ENCODE assay signal across 14 cellular contexts in genomic region chr20:54624701-54625472, GRCh38.
DNase-seq lines count a peak whose midpoint lies in the region; ATAC-seq and TF ChIP-seq lines count a peak whose summit lies in the region.
"Had no signal": no experiment of that assay in that cellular context is flagged by ENCODE, and none has a peak within 500 bp of the region (broad histone marks: within the 10 kb centered on the region; RNA-seq: fewer than 3 reads in every experiment).

No MANE protein-coding gene starts in this region.

- no peaks in the 10 kb centered on the region for H3K79me1 ChIP-seq in H9 (ENCODE audit: insufficient read depth, low read depth, low read length, poor library complexity, severe bottlenecking)

- no peak overlapping the region for H4K91ac ChIP-seq in H9 (ENCODE audit: insufficient read length, low read depth, low read length)

- H3K56ac ChIP-seq in H9 (ENCODE audit: insufficient read length, low read depth, low read length) = no peak overlapping the region

- H3K9me3 ChIP-seq in NT2/D1 (ENCODE audit: insufficient read depth, low read length) = no peaks in the 10 kb centered on the region
- H3K9me3 ChIP-seq in neural progenitor cell (ENCODE audit: low read depth) = no peaks in the 10 kb centered on the region
- H3K9me3 ChIP-seq in H9 (ENCODE audit: control insufficient read depth, low read depth, low read length) = no peaks in the 10 kb centered on the region
- H3K9me3 ChIP-seq: gastrocnemius medialis had no signal

- no peak overlapping the region for H4K5ac ChIP-seq in H9 (ENCODE audit: insufficient read length, low read depth, low read length)

- no peak overlapping the region for H2BK12ac ChIP-seq in H9 (ENCODE audit: insufficient read length, low read depth, low read length)

- H2BK15ac ChIP-seq in H9 (ENCODE audit: low read depth, low read length) = no peak overlapping the region

- no peak overlapping the region for H4K8ac ChIP-seq in H9 (replicated peaks; ENCODE audit: insufficient read length, low read depth, low read length)

- no peak overlapping the region for H3K4ac ChIP-seq in H9 (ENCODE audit: low read depth, low read length)

- peak overlapping the region; percentile 25 for H3K27ac ChIP-seq in neural progenitor cell
- H3K27ac ChIP-seq in H9 (ENCODE audit: insufficient read length, low read depth, low read length) = no peak overlapping the region
- H3K27ac ChIP-seq: gastrocnemius medialis had no signal

- no peak overlapping the region for H2AK5ac ChIP-seq in H9 (ENCODE audit: insufficient read length, low read length)

- H3K4me1 ChIP-seq in NT2/D1 (ENCODE audit: insufficient read depth, insufficient read length) = no peaks in the 10 kb centered on the region
- H3K4me1 ChIP-seq in neural progenitor cell = peaks cover 24% of the 10 kb centered on the region
- H3K4me1 ChIP-seq in H9 (ENCODE audit: insufficient read depth, low read length) = peaks cover 3% of the 10 kb centered on the region; the same call in 1 of the 2 replicates

- WGBS in H9 (ENCODE audit: extremely low coverage, insufficient read length, low lambda C conversion rate) = no CpG with 5 or more reads among the region's 9 CpGs

- H3K27ac Mint-ChIP-seq in neural progenitor cell (peak overlapping the region; percentile 96), H9 (peak overlapping the region in 1 of 3 experiments; percentile 50; a peak in 1 of 7 replicates)

- H3K9ac ChIP-seq in NT2/D1 (ENCODE audit: insufficient read length, low read depth) = no peak overlapping the region
- H3K9ac ChIP-seq in neural progenitor cell = no peak overlapping the region
- H3K9ac ChIP-seq in H9 (ENCODE audit: extremely low read depth, insufficient read length, low read length) = no peak overlapping the region

- H3K4me3 ChIP-seq in NT2/D1 (ENCODE audit: insufficient read length, low read depth) (no peak overlapping the region), neural progenitor cell (peak overlapping the region; percentile 15)
- H3K4me3 ChIP-seq: gastrocnemius medialis had no signal

- no peak overlapping the region for H3K23ac ChIP-seq in H9 (ENCODE audit: insufficient read length, low read depth, low read length)

- no peak for TF ChIP-seq CTCF in neural progenitor cell (IDR thresholded peaks at IDR 0.05)
- no peak for TF ChIP-seq CTCF in H9 (conservative IDR thresholded peaks at IDR 0.05)

- H2AFZ ChIP-seq in neural progenitor cell (replicated peaks) (peak overlapping the region; percentile 22), H9 (ENCODE audit: low read length) (no peak overlapping the region)

- peaks cover 44% of the 10 kb centered on the region for H3K4me1 Mint-ChIP-seq in neural progenitor cell
- peaks cover 14 to 23% of the 10 kb centered on the region in 2 experiments for H3K4me1 Mint-ChIP-seq in H9

- H3K18ac ChIP-seq in H9 (ENCODE audit: insufficient read length, low read depth, low read length) = no peak overlapping the region

- no peak overlapping the region for H2BK5ac ChIP-seq in H9 (ENCODE audit: insufficient read length, low read length)

- H3K4me2 ChIP-seq in neural progenitor cell (peak overlapping the region; percentile 68), H9 (ENCODE audit: insufficient read depth, insufficient read length, low read length) (no peak overlapping the region)

- H3F3A ChIP-seq in neural progenitor cell (ENCODE audit: low read depth) = peaks cover 18% of the 10 kb centered on the region

- H3K4me3 Mint-ChIP-seq in neural progenitor cell = peak overlapping the region; percentile 68
- no peak overlapping the region for H3K4me3 Mint-ChIP-seq in H9

- H3K36me3 Mint-ChIP-seq in neural progenitor cell (peaks cover 10% of the 10 kb centered on the region), H9 (ENCODE audit: insufficient read depth in 1 of 3, low read depth in 3 of 3) (no peaks in the 10 kb centered on the region)

- DNase-seq in DMS 273 (lab: John Stamatoyannopoulos, UW; ENCODE audit: unreplicated experiment) = peak; percentile 95
- DNase-seq in NT2/D1 (ENCODE audit: low read depth, low spot score) = peak; percentile 11
- peak; percentile 83 for DNase-seq in foreskin melanocyte
- DNase-seq in neural progenitor cell (ENCODE audit: low spot score) = peak; percentile 72
- DNase-seq in T1000 (lab: John Stamatoyannopoulos, UW) = no peak
- DNase-seq in H9 = no peak
- DNase-seq: activated CD4-positive, CD25-positive, alpha-beta regulatory T cell treated with anti-CD3 and anti-CD28 coated beads, Interleukin-2, amount 50 U/mL, for 72 hours; dermis blood vessel endothelial cell; gastrocnemius medialis; Karpas-422; NCI-H1930; stimulated activated CD4-positive, alpha-beta T cell treated with anti-CD3 and anti-CD28 coated beads, Interleukin-2, amount 100 ng/mL, for 24 hours had no signal

- H3K27me3 Mint-ChIP-seq in neural progenitor cell (ENCODE audit: insufficient read depth, low read depth) (no peaks in the 10 kb centered on the region), H9 (ENCODE audit: low read depth) (no peaks in the 10 kb centered on the region)

- H3K36me3 ChIP-seq in NT2/D1 (ENCODE audit: insufficient read depth, insufficient read length, low read length) (no peaks in the 10 kb centered on the region), neural progenitor cell (no peaks in the 10 kb centered on the region)
- H3K36me3 ChIP-seq: gastrocnemius medialis had no signal

- H3K14ac ChIP-seq in H9 (ENCODE audit: insufficient read depth, low read length) = no peak overlapping the region

- H3K9me3 Mint-ChIP-seq in neural progenitor cell (peaks cover 3% of the 10 kb centered on the region), H9 (no peaks in the 10 kb centered on the region)

- H4K20me1 ChIP-seq in neural progenitor cell (ENCODE audit: low read depth) (no peaks in the 10 kb centered on the region), H9 (ENCODE audit: control insufficient read depth, insufficient read depth, insufficient read length) (no peaks in the 10 kb centered on the region)

- no peaks in the 10 kb centered on the region for H3K23me2 ChIP-seq in H9 (ENCODE audit: insufficient read length, low read depth, low read length, poor library complexity, severe bottlenecking)

- H3K27me3 ChIP-seq in NT2/D1 (ENCODE audit: insufficient read depth, insufficient read length) (no peaks in the 10 kb centered on the region), neural progenitor cell (no peaks in the 10 kb centered on the region), H9 (ENCODE audit: insufficient read depth, low read length) (no peaks in the 10 kb centered on the region)
- H3K27me3 ChIP-seq: gastrocnemius medialis had no signal

- H2BK20ac ChIP-seq in H9 (ENCODE audit: low read depth, low read length, poor library complexity, severe bottlenecking) = no peak overlapping the region

- no peak overlapping the region for H2BK120ac ChIP-seq in H9 (ENCODE audit: low read depth, low read length, poor library complexity, severe bottlenecking)

- H3K79me2 ChIP-seq in neural progenitor cell (ENCODE audit: low read depth) (no peaks in the 10 kb centered on the region), H9 (ENCODE audit: insufficient read depth, low read length) (no peaks in the 10 kb centered on the region)

- H3T11ph ChIP-seq in H9 (ENCODE audit: low read length) = no peak overlapping the region

- ATAC-seq in GM18519 (IDR thresholded peaks at IDR 0.05; ENCODE audit: low FRiP score, unreplicated experiment) = no peak
- no peak for ATAC-seq in HG03045 (IDR thresholded peaks at IDR 0.05; ENCODE audit: unreplicated experiment)
- ATAC-seq: gastrocnemius medialis had no signal

Comparison
In these comparisons a context has a peak if more than half of its experiments do, and no peak if none do; other contexts are left out.
1. DNase-seq: peak in DMS 273 (single experiment), NT2/D1 (single experiment), foreskin melanocyte (single experiment) and neural progenitor cell (single experiment); none in T1000 (single experiment) and H9 (single experiment).